Comparison of ENCODE assay signal across 1 cellular context in genomic region chr12:57182918-57183575, GRCh38.
TF ChIP-seq lines count a peak whose summit lies in the region.

No MANE protein-coding gene starts in this region.

TF ChIP-seq in HEK293, 187 proteins besides CTCF, POLR2A, EP300 and RAD21 (continued from another document):
- TF ChIP-seq ZBTB49 (tag by site-specific recombination; IDR thresholded peaks at IDR 0.05; ENCODE audit: low read depth) = no peak
- TF ChIP-seq HOXD13 (CRISPR knock-in tag; IDR thresholded peaks at IDR 0.05; ENCODE audit: borderline replicate concordance) = no peak
